14 cellular contexts compared by ENCODE assay signal in the genomic region with DNA sequence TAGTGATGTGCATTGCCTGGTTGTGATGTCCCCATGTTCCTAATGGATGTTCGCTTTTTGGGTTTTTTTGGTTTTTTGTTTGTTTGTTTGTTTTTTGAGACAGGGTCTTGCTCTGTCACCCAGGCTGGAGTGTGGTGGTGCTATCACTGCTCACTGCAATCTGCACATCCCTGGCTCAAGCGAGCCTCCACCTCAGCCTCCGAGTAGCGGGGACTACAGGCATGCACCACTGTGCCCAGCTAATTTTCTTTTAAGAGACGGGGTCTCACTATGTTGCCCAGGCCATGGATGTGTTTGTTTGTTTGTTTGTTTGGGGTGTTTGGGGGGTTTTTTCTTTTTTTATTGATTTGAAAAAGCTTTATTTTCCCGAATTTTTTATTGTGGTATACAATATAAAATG. TPM values are rescaled to one million over a fixed set of nuclear protein-coding genes. Genes with fewer than 3 reads are reported as not detected.
DNase-seq lines count a peak whose midpoint lies in the region; ATAC-seq and TF ChIP-seq lines count a peak whose summit lies in the region.
"Had no signal": no experiment of that assay in that cellular context is flagged by ENCODE, and none has a peak within 500 bp of the region (broad histone marks: within the 10 kb centered on the region; RNA-seq: fewer than 3 reads in every experiment).

No MANE protein-coding gene starts in this region.

- TF ChIP-seq POLR2A in GM18505 (IDR thresholded peaks at IDR 0.05; ENCODE audit: borderline replicate concordance, extremely low read depth, insufficient read depth, insufficient read length) = no peak

- no peak overlapping the region for H3K27ac ChIP-seq in CD4-positive, alpha-beta T cell (ENCODE audit: low read depth, low read length)
- no peak overlapping the region for H3K27ac ChIP-seq in psoas muscle
- H3K27ac ChIP-seq: KMS-11, PC-9 had no signal

- H3K27me3 Mint-ChIP-seq in CD4-positive, alpha-beta T cell = peaks cover 45% of the 10 kb centered on the region
- H3K27me3 Mint-ChIP-seq in T-cell = peaks cover 27 to 53% of the 10 kb centered on the region in 2 donors

- no peak overlapping the region for H3K27ac Mint-ChIP-seq in CD4-positive, alpha-beta T cell
- no peak overlapping the region for H3K27ac Mint-ChIP-seq in T-cell

- POLR2A ChIA-PET in CD4-positive, alpha-beta T cell (lab: Charles Lee) = no interaction called here
- POLR2A ChIA-PET in T-cell (lab: Charles Lee) = no interaction called here

- WGBS in psoas muscle, 3 donors = 88 to 92% (median 89%) methylated on average over 6 of the region's 6 CpGs

- H3K4me1 Mint-ChIP-seq in CD4-positive, alpha-beta T cell (ENCODE audit: low read depth) = peaks cover 11% of the 10 kb centered on the region
- H3K4me1 Mint-ChIP-seq in T-cell = peaks cover 2 to 14% (median 6%) of the 10 kb centered on the region in 3 donors

- TF ChIP-seq CTCF in CD4-positive, alpha-beta T cell (IDR thresholded peaks at IDR 0.05) = no peak
- no peak for TF ChIP-seq CTCF in fibroblast of villous mesenchyme (IDR thresholded peaks at IDR 0.05; ENCODE audit: insufficient read depth, low read depth, low read length)
- TF ChIP-seq CTCF in psoas muscle (IDR thresholded peaks at IDR 0.05) = no peak

- CTCF ChIA-PET in CD4-positive, alpha-beta T cell (lab: Charles Lee) = no interaction called here
- CTCF ChIA-PET in T-cell (lab: Charles Lee) = no interaction called here

- peaks cover 25% of the 10 kb centered on the region for H3K27me3 ChIP-seq in CD4-positive, alpha-beta T cell (ENCODE audit: control insufficient read depth, insufficient read depth, low read length)
- peaks cover 0 to 64% (median 13%) of the 10 kb centered on the region in 3 donors for H3K27me3 ChIP-seq in psoas muscle (ENCODE audit: insufficient read depth in 3 of 3, low read length in 2 of 3)

- no peaks in the 10 kb centered on the region for H3K36me3 ChIP-seq in psoas muscle (ENCODE audit: insufficient read depth in 1 of 2, low read depth in 1 of 2)
- H3K36me3 ChIP-seq: prostate gland had no signal

- H3K4me3 Mint-ChIP-seq in CD4-positive, alpha-beta T cell = peak overlapping the region; percentile 35
- H3K4me3 Mint-ChIP-seq in T-cell = peak overlapping the region in 2 of 3 donors; percentile 31 to 71

- DNase-seq in CD4-positive, alpha-beta T cell = no peak
- no peak for DNase-seq in T-cell
- no peak for DNase-seq in fibroblast of villous mesenchyme (ENCODE audit: low read depth)
- DNase-seq in psoas muscle = no peak
- no peak for DNase-seq in NK-92 treated with Interleukin-12 subunit alpha and Interleukin-12 subunit beta, amount 100 ng/mL, for 24 hours (lab: John Stamatoyannopoulos, UW)
- DNase-seq: activated effector memory CD4-positive, alpha-beta T cell treated with Interleukin-2 at 50 U/mL for 16 hours; DMS79; effector memory CD4-positive, alpha-beta T cell; PC-9 had no signal

- intact Hi-C loops in CD4-positive, alpha-beta T cell (cut with DNase I, micrococcal nuclease) = no loop called here
- intact Hi-C loops in psoas muscle (cut with DNase I) = loop anchor here in 1 of 2 donors (5.0 kb wide), 1 partner anchor 128 kb away; no protein-coding TSS in a partner anchor

- no peak for ATAC-seq in CD4-positive, alpha-beta T cell (ENCODE audit: poor library complexity)
- no peak for ATAC-seq in T-cell (replicated peaks in 1 of 4)
- ATAC-seq in psoas muscle = no peak
- ATAC-seq in HG02885 (IDR thresholded peaks at IDR 0.05; ENCODE audit: poor library complexity, unreplicated experiment) = no peak
- no peak for ATAC-seq in GM18505 (IDR thresholded peaks at IDR 0.05; ENCODE audit: unreplicated experiment)
- ATAC-seq in HG03439 (IDR thresholded peaks at IDR 0.05; ENCODE audit: unreplicated experiment) = no peak

- H3K9me3 ChIP-seq in CD4-positive, alpha-beta T cell (ENCODE audit: control insufficient read depth, low read length) = peaks cover 26% of the 10 kb centered on the region
- peaks cover 12% of the 10 kb centered on the region for H3K9me3 ChIP-seq in psoas muscle
- H3K9me3 ChIP-seq: prostate gland had no signal

- peaks cover 14% of the 10 kb centered on the region for H3K36me3 Mint-ChIP-seq in CD4-positive, alpha-beta T cell (ENCODE audit: low read depth)
- peaks cover 10% of the 10 kb centered on the region for H3K36me3 Mint-ChIP-seq in T-cell

- H3K4me3 ChIP-seq in fibroblast of villous mesenchyme (ENCODE audit: low read depth, low read length) = peak overlapping the region; percentile 88
- H3K4me3 ChIP-seq in psoas muscle = peak overlapping the region; percentile 66
- H3K4me3 ChIP-seq: PC-9 had no signal

- H3K9me3 Mint-ChIP-seq in CD4-positive, alpha-beta T cell = peaks cover 7% of the 10 kb centered on the region
- peaks cover 8 to 25% (median 18%) of the 10 kb centered on the region in 3 donors for H3K9me3 Mint-ChIP-seq in T-cell

- H3K4me1 ChIP-seq in psoas muscle = no peaks in the 10 kb centered on the region
- H3K4me1 ChIP-seq: prostate gland had no signal

RNA-seq across cellular contexts. Expression of a gene that starts 2.1 kb away (rescaled TPM):
- 10 to 100 TPM; 24.1 to 26.4 TPM for total RNA-seq in CD4-positive, alpha-beta T cell
- total RNA-seq in T-cell (10 to 100 TPM; 33.8 to 85.2 (median 60.7) TPM), fibroblast of villous mesenchyme (487 and 812 TPM in 2 replicates), psoas muscle (100 to 1,000 TPM in 2 of 4 donors, 10 to 100 TPM in 2; 56.2 to 122 (median 90.4) TPM)
- polyA plus RNA-seq in psoas muscle = 10 to 100 TPM; 29.8 to 58.8 (median 47.1) TPM

RNA-seq across cellular contexts. Expression of a gene that starts 55.4 kb away (rescaled TPM):
- under 1 TPM; 0.17 to 0.44 TPM for total RNA-seq in CD4-positive, alpha-beta T cell
- 1 to 10 TPM in 3 of 5 donors, under 1 TPM in 1, not detected in 1; 0.95 to 6.1 (median 2.5) TPM for total RNA-seq in T-cell
- under 0.01 and 0.43 TPM in 2 replicates for total RNA-seq in fibroblast of villous mesenchyme
- 1 to 10 TPM in 1 of 4 donors, under 1 TPM in 1, not detected in 2; 0.16 to 2.0 TPM for total RNA-seq in psoas muscle
- under 1 TPM in 2 of 3 donors, not detected in 1; 0.03 to 0.09 TPM for polyA plus RNA-seq in psoas muscle
